9 cellular contexts compared by ENCODE assay signal in the genomic region with DNA sequence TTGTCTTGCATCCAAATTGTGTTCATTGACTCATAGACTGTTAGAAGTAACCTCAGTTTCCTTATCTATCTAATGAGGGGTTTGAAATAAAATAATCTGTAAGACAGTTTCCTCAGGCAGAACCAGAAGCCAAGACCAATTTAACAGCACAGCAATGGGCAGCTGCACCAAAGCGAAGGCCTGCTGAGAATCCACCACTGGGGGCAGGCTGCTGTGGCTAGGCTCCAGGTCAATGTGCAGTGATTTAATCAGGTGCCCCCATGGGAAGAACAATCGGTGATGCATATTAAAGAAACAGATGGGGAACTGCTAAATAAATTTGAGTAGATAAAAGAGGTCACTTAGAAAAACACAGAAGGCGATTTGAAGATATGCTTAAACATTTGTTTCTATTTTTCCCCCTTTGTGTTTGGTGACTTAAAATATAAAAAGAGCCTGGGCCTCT. TPM values are rescaled to one million over a fixed set of nuclear protein-coding genes. Genes with fewer than 3 reads are reported as not detected.
A peak's percentile ranks its signal among the peaks of the same experiment; 100 is the strongest.
DNase-seq lines count a peak whose midpoint lies in the region; ATAC-seq, FAIRE-seq and TF ChIP-seq lines count a peak whose summit lies in the region.
"Had no signal": no experiment of that assay in that cellular context is flagged by ENCODE, and none has a peak within 500 bp of the region (broad histone marks: within the 10 kb centered on the region; RNA-seq: fewer than 3 reads in every experiment).

No MANE protein-coding gene starts in this region.

- no peaks in the 10 kb centered on the region for H3F3A ChIP-seq in DOHH2 (ENCODE audit: control insufficient read depth, insufficient read depth)

- TF ChIP-seq CTCF in DOHH2 (IDR thresholded peaks at IDR 0.05; ENCODE audit: low read depth, low read length, poor library complexity, severe bottlenecking) = peak; percentile 79
- peak; percentile 29; the same call in 1 of the 2 replicates for TF ChIP-seq CTCF in LNCaP clone FGC (IDR thresholded peaks at IDR 0.05; ENCODE audit: control insufficient read depth, extremely low read depth, insufficient read depth)
- peak; percentile 55 for TF ChIP-seq CTCF in bronchial epithelial cell (IDR thresholded peaks at IDR 0.05; ENCODE audit: insufficient read depth, low read length, severe bottlenecking)

- H3K79me2 ChIP-seq in DOHH2 (ENCODE audit: control insufficient read depth, low read length) = no peaks in the 10 kb centered on the region

- no peak overlapping the region for H3K4me3 ChIP-seq in DOHH2 (ENCODE audit: low read length)
- no peak overlapping the region for H3K4me3 ChIP-seq in LNCaP clone FGC (ENCODE audit: low read depth, low read length)
- H3K4me3 ChIP-seq in bronchial epithelial cell (ENCODE audit: low read depth, low read length) = no peak overlapping the region

- 0 out of 2 replicates have a peak overlapping the region, but pooled peaks have one; percentile 20 for H3K4me2 ChIP-seq in DOHH2 (ENCODE audit: low read length)

- H3K27me3 ChIP-seq in DOHH2 (ENCODE audit: control insufficient read depth, low read length) = no peaks in the 10 kb centered on the region
- H3K27me3 ChIP-seq in bronchial epithelial cell (ENCODE audit: control insufficient read depth, insufficient read depth, low read length) = no peaks in the 10 kb centered on the region

- no peaks in the 10 kb centered on the region for H3K9me2 ChIP-seq in DOHH2 (replicated peaks; ENCODE audit: control insufficient read depth, low read length)

- peaks cover 10% of the 10 kb centered on the region for H3K4me1 ChIP-seq in DOHH2 (ENCODE audit: control insufficient read depth, low read length)

- DNase-seq in LNCaP clone FGC (ENCODE audit: low read depth) (no peak), bronchial epithelial cell (ENCODE audit: low read depth) (no peak), midbrain (lab: John Stamatoyannopoulos, UW) (peak; percentile 27), GF-D8 (lab: John Stamatoyannopoulos, UW) (no peak), AML-193 (lab: John Stamatoyannopoulos, UW) (no peak), NCI-H2029 treated with DMSO at 0.1 percent for 48 hours (lab: John Stamatoyannopoulos, UW) (no peak)
- DNase-seq: activated naive CD8-positive, alpha-beta T cell treated with anti-CD3 and anti-CD28 coated beads, Interleukin-2, amount 10 ng/mL, durations not matched to agents 7 days and 5 days had no signal

- H3K27ac ChIP-seq in DOHH2 (ENCODE audit: low read depth, low read length) = no peak overlapping the region

- FAIRE-seq in bronchial epithelial cell (lab: Jason Lieb, UNC) = no peak

- no peaks in the 10 kb centered on the region for H4K20me1 ChIP-seq in DOHH2 (ENCODE audit: control insufficient read depth, insufficient read depth, low read depth, low read length)

- H3K36me3 ChIP-seq in DOHH2 (ENCODE audit: control insufficient read depth, low read length) = no peaks in the 10 kb centered on the region
- no peaks in the 10 kb centered on the region for H3K36me3 ChIP-seq in bronchial epithelial cell (ENCODE audit: control insufficient read depth, insufficient read depth, low read length)

- no peak for ATAC-seq in GM19397 (IDR thresholded peaks at IDR 0.05; ENCODE audit: unreplicated experiment)

- H3K9me3 ChIP-seq in DOHH2 (ENCODE audit: control insufficient read depth, insufficient read depth, low read length) = no peaks in the 10 kb centered on the region

RNA-seq across cellular contexts. Expression of gene TMOD3, which starts 28.0 kb away (rescaled TPM):
- 80.3 and 99.5 TPM in 2 replicates for total RNA-seq in bronchial epithelial cell

RNA-seq across cellular contexts. Expression of gene TMOD2, which starts 50.0 kb away (rescaled TPM):
- 2.1 and 2.2 TPM in 2 replicates for total RNA-seq in bronchial epithelial cell

Comparison
In these comparisons a context has a peak if more than half of its experiments do, and no peak if none do; other contexts are left out.
1. CTCF ChIP-seq: peak in every context shown above with its lines; median percentile 79 in DOHH2; 55 in bronchial epithelial cell; 29 in LNCaP clone FGC.